17 cellular contexts compared by ENCODE assay signal in the genomic region with DNA sequence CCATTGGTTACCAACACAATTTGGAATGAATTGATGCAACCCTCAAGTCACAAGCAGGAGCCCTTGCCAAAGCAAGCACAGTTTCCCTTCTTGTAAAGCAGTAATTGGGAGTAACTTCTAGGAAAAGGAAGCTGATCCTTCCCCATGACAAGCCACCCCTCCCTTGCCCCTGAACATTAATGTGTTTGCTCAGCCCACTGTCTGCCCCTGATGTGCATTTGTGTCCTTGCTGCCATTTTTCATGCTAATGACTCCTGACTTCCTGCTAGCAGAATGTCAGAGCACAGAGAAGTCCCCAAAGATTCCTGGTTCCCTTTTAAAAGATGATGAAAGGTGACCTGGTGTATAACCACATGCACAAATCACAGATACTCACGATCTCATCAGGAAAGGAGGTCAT. TPM values are rescaled to one million over a fixed set of nuclear protein-coding genes. Genes with fewer than 3 reads are reported as not detected.
DNase-seq lines count a peak whose midpoint lies in the region; ATAC-seq, FAIRE-seq and TF ChIP-seq lines count a peak whose summit lies in the region.
"Had no signal": no experiment of that assay in that cellular context is flagged by ENCODE, and none has a peak within 500 bp of the region (broad histone marks: within the 10 kb centered on the region; RNA-seq: fewer than 3 reads in every experiment).

No MANE protein-coding gene starts in this region.

- no peaks in the 10 kb centered on the region for H3K36me3 ChIP-seq in HEK293 (ENCODE audit: control insufficient read depth in 2 of 2, insufficient read depth in 1 of 2, low read length in 2 of 2)
- no peaks in the 10 kb centered on the region for H3K36me3 ChIP-seq in bronchial epithelial cell (ENCODE audit: control insufficient read depth, insufficient read depth, low read length)
- no peaks in the 10 kb centered on the region for H3K36me3 ChIP-seq in left lung
- no peaks in the 10 kb centered on the region for H3K36me3 ChIP-seq in tibial nerve
- no peaks in the 10 kb centered on the region for H3K36me3 ChIP-seq in Karpas-422 (ENCODE audit: insufficient read depth, low read length)
- H3K36me3 ChIP-seq: BLaER1 treated with 17β-estradiol and CSF1 and Interleukin-3, amounts not matched to agents 10 nM and 100 nM had no signal

- H3K27ac Mint-ChIP-seq in nephron = peak overlapping the region in 2 of 3 experiments; percentile 5 to 71
- H3K27ac Mint-ChIP-seq: CD4-positive, alpha-beta T cell; GM23338; H9 had no signal

- DNase-seq in bronchial epithelial cell (ENCODE audit: low read depth) (no peak), sciatic nerve (ENCODE audit: low spot score) (no peak), left lung (no peak), tibial nerve (ENCODE audit: low spot score in 2 of 2) (no peak), Karpas-422 (no peak)
- DNase-seq: ACHN; Calu3; CD4-positive, alpha-beta T cell; DMS 273 treated with DMSO at 0.1 percent for 48 hours; DMS79; H9 had no signal

- TF ChIP-seq POLR2A in tibial nerve (IDR thresholded peaks at IDR 0.05) = no peak

- peaks cover 9% of the 10 kb centered on the region for H3K27me3 Mint-ChIP-seq in nephron (ENCODE audit: low read depth)
- H3K27me3 Mint-ChIP-seq: CD4-positive, alpha-beta T cell had no signal

- no peaks in the 10 kb centered on the region for H4K20me1 ChIP-seq in Karpas-422 (ENCODE audit: insufficient read depth, low read depth, low read length)
- H4K20me1 ChIP-seq: BLaER1 treated with 17β-estradiol and CSF1 and Interleukin-3, amounts not matched to agents 10 nM and 100 nM had no signal

- no peaks in the 10 kb centered on the region for H3K9me3 Mint-ChIP-seq in nephron
- H3K9me3 Mint-ChIP-seq: CD4-positive, alpha-beta T cell; GM23338; H9 had no signal

- WGBS in tibial nerve, 2 donors = 39 to 47% methylated on average over 1 of the region's 1 CpG

- no peaks in the 10 kb centered on the region for H3K79me2 ChIP-seq in Karpas-422 (ENCODE audit: low read length)

- TF ChIP-seq EP300 in tibial nerve (IDR thresholded peaks at IDR 0.05) = no peak

- peaks cover 32% of the 10 kb centered on the region for H3K4me1 Mint-ChIP-seq in nephron

- H3K27ac ChIP-seq in HEK293 (ENCODE audit: extremely low read depth, low read depth, low read length) = no peak overlapping the region
- no peak overlapping the region for H3K27ac ChIP-seq in left lung
- no peak overlapping the region for H3K27ac ChIP-seq in tibial nerve
- H3K27ac ChIP-seq in Karpas-422 (ENCODE audit: low read length) = no peak overlapping the region
- H3K27ac ChIP-seq: BLaER1 treated with 17β-estradiol and CSF1 and Interleukin-3, amounts not matched to agents 10 nM and 100 nM had no signal

- peak; percentile 61 for ATAC-seq in sciatic nerve
- ATAC-seq in left lung = no peak
- ATAC-seq: GM12878, GM23338 had no signal

- H3K4me2 ChIP-seq in Karpas-422 (ENCODE audit: low read depth, low read length, poor library complexity, severe bottlenecking) = no peak overlapping the region
- H3K4me2 ChIP-seq: BLaER1 treated with 17β-estradiol and CSF1 and Interleukin-3, amounts not matched to agents 10 nM and 100 nM; GM23338 had no signal

- peaks cover 1% of the 10 kb centered on the region for H3K27me3 ChIP-seq in bronchial epithelial cell (ENCODE audit: control insufficient read depth, insufficient read depth, low read length)
- H3K27me3 ChIP-seq in left lung = no peaks in the 10 kb centered on the region
- no peaks in the 10 kb centered on the region for H3K27me3 ChIP-seq in tibial nerve
- no peaks in the 10 kb centered on the region for H3K27me3 ChIP-seq in Karpas-422 (ENCODE audit: low read length)
- H3K27me3 ChIP-seq: BLaER1 treated with 17β-estradiol and CSF1 and Interleukin-3, amounts not matched to agents 10 nM and 100 nM had no signal

- H3K4me3 ChIP-seq in HEK293 (ENCODE audit: low read depth, low read length) (no peak overlapping the region), bronchial epithelial cell (ENCODE audit: low read depth, low read length) (no peak overlapping the region), left lung (no peak overlapping the region), tibial nerve (no peak overlapping the region), Karpas-422 (ENCODE audit: low read length) (no peak overlapping the region)
- H3K4me3 ChIP-seq: BLaER1 treated with 17β-estradiol and CSF1 and Interleukin-3, amounts not matched to agents 10 nM and 100 nM; GM12878; GM23338 had no signal

- POLR2A ChIA-PET in HEK293 (lab: Yijun Ruan, JAX) = no interaction called here

- CTCF ChIA-PET in HEK293 (lab: Yijun Ruan, JAX) = no interaction called here

- peak; percentile 73 for FAIRE-seq in bronchial epithelial cell (lab: Jason Lieb, UNC)
- FAIRE-seq: GM12878, GM18507 had no signal

- H3K9me2 ChIP-seq in Karpas-422 (replicated peaks; ENCODE audit: insufficient read depth, low read length) = no peaks in the 10 kb centered on the region

- H3K4me1 ChIP-seq in HEK293 (ENCODE audit: control insufficient read depth, insufficient read depth, low read length) (no peaks in the 10 kb centered on the region), left lung (no peaks in the 10 kb centered on the region), tibial nerve (no peaks in the 10 kb centered on the region), Karpas-422 (ENCODE audit: low read length) (no peaks in the 10 kb centered on the region)
- H3K4me1 ChIP-seq: BLaER1 treated with 17β-estradiol and CSF1 and Interleukin-3, amounts not matched to agents 10 nM and 100 nM had no signal

- no peak overlapping the region for H3K4me3 Mint-ChIP-seq in nephron
- H3K4me3 Mint-ChIP-seq: CD4-positive, alpha-beta T cell; GM23338; H9 had no signal

- H3K36me3 Mint-ChIP-seq in nephron (ENCODE audit: low read depth) = no peaks in the 10 kb centered on the region

- no peak overlapping the region for H3K9ac ChIP-seq in Karpas-422 (ENCODE audit: low read length)
- H3K9ac ChIP-seq: BLaER1 treated with 17β-estradiol and CSF1 and Interleukin-3, amounts not matched to agents 10 nM and 100 nM had no signal

- TF ChIP-seq CTCF in HEK293 (tag by site-specific recombination; IDR thresholded peaks at IDR 0.05) (no peak), bronchial epithelial cell (IDR thresholded peaks at IDR 0.05; ENCODE audit: insufficient read depth, low read length, severe bottlenecking) (no peak), nephron (IDR thresholded peaks at IDR 0.05; ENCODE audit: unreplicated experiment in 3 of 3) (no peak), left lung (IDR thresholded peaks at IDR 0.05) (no peak), tibial nerve (IDR thresholded peaks at IDR 0.05) (no peak)

- intact Hi-C loops in sciatic nerve (cut with DNase I) (no loop called here), left lung (cut with DNase I) (no loop called here)

- H2AFZ ChIP-seq in Karpas-422 (ENCODE audit: low read length) = no peak overlapping the region
- H2AFZ ChIP-seq: GM23338 had no signal

- H3K9me3 ChIP-seq in HEK293 (ENCODE audit: control insufficient read depth, insufficient read depth, low read depth, low read length) (no peaks in the 10 kb centered on the region), left lung (no peaks in the 10 kb centered on the region), tibial nerve (no peaks in the 10 kb centered on the region), Karpas-422 (ENCODE audit: low read length) (no peaks in the 10 kb centered on the region)
- H3K9me3 ChIP-seq: BLaER1 treated with 17β-estradiol and CSF1 and Interleukin-3, amounts not matched to agents 10 nM and 100 nM had no signal

TF ChIP-seq in HEK293, 187 proteins besides CTCF, POLR2A, EP300 and RAD21:
- TF ChIP-seq BCL11A (tag by site-specific recombination; IDR thresholded peaks at IDR 0.05; ENCODE audit: low read depth) (no peak), ZNF174 (tag by site-specific recombination; IDR thresholded peaks at IDR 0.05) (no peak), ZNF571 (tag by site-specific recombination; IDR thresholded peaks at IDR 0.05) (no peak), ZSCAN30 (tag by site-specific recombination; IDR thresholded peaks at IDR 0.05) (no peak), ZFHX2 (tag by site-specific recombination; conservative IDR thresholded peaks at IDR 0.05) (no peak), WT1 (tag by site-specific recombination; IDR thresholded peaks at IDR 0.05) (no peak), SCRT2 (tag by site-specific recombination; IDR thresholded peaks at IDR 0.05) (no peak), FEZF1 (tag by site-specific recombination; IDR thresholded peaks at IDR 0.05) (peak; percentile 64)

RNA-seq across cellular contexts. Expression of gene WNT5A, which starts 44.2 kb away (rescaled TPM):
- total RNA-seq in bronchial epithelial cell (3.9 and 11.6 TPM in 2 replicates), sciatic nerve (4.7 TPM), left lung (10 to 100 TPM; 16.8 to 18.7 TPM), tibial nerve (10 to 100 TPM in 2 of 4 donors, 1 to 10 TPM in 1, under 1 TPM in 1; 0.30 to 34.5 (median 9.3) TPM)
- 55.8 and 69.6 TPM in 2 replicates for total RNA-seq in Karpas-422 (2014; rRNA removed; shearing (Covaris generic); ENCODE audit: low replicate concordance)
